ENCODE assay signal across 7 cellular contexts in genomic region chr9:122930541-122930932, GRCh38. TPM values are rescaled to one million over a fixed set of nuclear protein-coding genes. Genes with fewer than 3 reads are reported as not detected.
DNase-seq lines count a peak whose midpoint lies in the region; TF ChIP-seq lines count a peak whose summit lies in the region.
"Had no signal": no experiment of that assay in that cellular context is flagged by ENCODE, and none has a peak within 500 bp of the region (broad histone marks: within the 10 kb centered on the region; RNA-seq: fewer than 3 reads in every experiment).

No MANE protein-coding gene starts in this region.

- no peaks in the 10 kb centered on the region for H4K20me1 ChIP-seq in mammary epithelial cell (ENCODE audit: insufficient read depth, low read length)

- dilution Hi-C loops in mammary epithelial cell (cut with HindIII; ENCODE audit: low sequenced_read_pairs): no loop called here

- peak overlapping the region; percentile 77 for H3K27ac ChIP-seq in mammary epithelial cell (ENCODE audit: insufficient read depth, low read depth, low read length)

- H3K9me3 ChIP-seq in ES-I3 (ENCODE audit: control insufficient read depth, insufficient read depth, low read length): no peaks in the 10 kb centered on the region
- H3K9me3 ChIP-seq in mammary epithelial cell (replicated peaks; ENCODE audit: insufficient read depth, low read length): no peaks in the 10 kb centered on the region
- H3K9me3 ChIP-seq in neuron (ENCODE audit: low read length): no peaks in the 10 kb centered on the region

- H2AFZ ChIP-seq in mammary epithelial cell (ENCODE audit: low read depth, low read length) (peak overlapping the region; percentile 91), neuron (ENCODE audit: low read depth, low read length) (peak overlapping the region; percentile 35)

- no peak for DNase-seq in mammary epithelial cell
- no peak for DNase-seq in GM20000 (ENCODE audit: low spot score)
- no peak for DNase-seq in NCI-H1105 treated with DMSO at 0.1 percent for 48 hours (lab: John Stamatoyannopoulos, UW)
- no peak for DNase-seq in posterior cingulate gyrus
- DNase-seq: activated B cell treated with CpG ODN at 0.5 μM for 24 hours had no signal

- no peaks in the 10 kb centered on the region for H3K36me3 ChIP-seq in ES-I3 (ENCODE audit: insufficient read depth, low read length)
- no peaks in the 10 kb centered on the region for H3K36me3 ChIP-seq in mammary epithelial cell (ENCODE audit: insufficient read depth, low read length)
- H3K36me3 ChIP-seq in neuron (ENCODE audit: insufficient read depth, low read length): peaks cover 4% of the 10 kb centered on the region

- in situ Hi-C loops in mammary epithelial cell (cut with MboI; ENCODE audit: low sequenced_read_pairs in 2 of 2): no loop called here

- WGBS in mammary epithelial cell (ENCODE audit: low coverage, missing lambda C conversion rate): 75% methylated on average over 4 of the region's 4 CpGs

- peak overlapping the region; percentile 92 for H3K4me2 ChIP-seq in mammary epithelial cell (ENCODE audit: insufficient read depth, low read depth, low read length)

- H3K27me3 ChIP-seq in mammary epithelial cell (ENCODE audit: insufficient read depth, low read length): no peaks in the 10 kb centered on the region
- H3K27me3 ChIP-seq in neuron (ENCODE audit: insufficient read depth, low read length): no peaks in the 10 kb centered on the region

- BruUV-seq in mammary epithelial cell (replicated peaks; lab: Mats Ljungman, UMichigan): no TSS peak

- peaks cover 78% of the 10 kb centered on the region for H3K79me2 ChIP-seq in mammary epithelial cell (ENCODE audit: insufficient read depth, low read length)

- H3K4me1 ChIP-seq in ES-I3 (ENCODE audit: insufficient read depth, low read length) (peaks cover 10% of the 10 kb centered on the region; the same call in 1 of the 2 replicates), mammary epithelial cell (ENCODE audit: insufficient read depth, low read length) (peaks cover 14% of the 10 kb centered on the region), neuron (ENCODE audit: insufficient read depth, low read length) (peaks cover 21% of the 10 kb centered on the region)

- TF ChIP-seq CTCF in mammary epithelial cell (conservative IDR thresholded peaks at IDR 0.05 in 1 of 2, IDR thresholded peaks at IDR 0.05 in 1 of 2; ENCODE audit: extremely low read depth in 1 of 2, insufficient read depth in 1 of 2, low read depth in 1 of 2, low read length in 2 of 2) (no peak), GM20000 (IDR thresholded peaks at IDR 0.05; ENCODE audit: extremely low read depth, missing control alignments) (no peak)

- H3K9ac ChIP-seq in ES-I3 (ENCODE audit: low read depth, low read length) (peak overlapping the region; percentile 88), mammary epithelial cell (ENCODE audit: insufficient read depth, low read length) (peak overlapping the region; percentile 92)

- intact Hi-C loops in mammary epithelial cell (cut with micrococcal nuclease): loop anchor here (2.0 kb wide), 1 partner anchor 26 kb away; the partner anchor contains the start of gene RC3H2
- intact Hi-C loops in posterior cingulate gyrus (cut with DNase I): no loop called here

- CTCF ChIA-PET in mammary epithelial cell (lab: Charles Lee; ENCODE audit: low non-redundant PET): no interaction called here

- H3K4me3 ChIP-seq in mammary epithelial cell (replicated peaks in 1 of 3; ENCODE audit: insufficient read depth in 1 of 3, low read depth in 2 of 3, low read length in 3 of 3) (peak overlapping the region; percentile 85 to 93 (median 91)), neuron (ENCODE audit: low read length) (peak overlapping the region; percentile 89)

RNA-seq across cellular contexts. Expression of gene ZBTB26, which starts 0.8 kb away (rescaled TPM):
- total RNA-seq in mammary epithelial cell: 1 to 10 TPM; 3.0 to 5.0 TPM
- polyA plus RNA-seq in mammary epithelial cell: 1.6 TPM
- polyA minus RNA-seq in mammary epithelial cell: 1.3 TPM

RNA-seq across cellular contexts. Expression of gene RABGAP1, which starts 10.3 kb away (rescaled TPM):
- total RNA-seq in mammary epithelial cell: 10 to 100 TPM; 56.0 to 61.7 TPM
- 20.1 TPM for polyA plus RNA-seq in mammary epithelial cell
- polyA minus RNA-seq in mammary epithelial cell: 91.2 TPM

RNA-seq across cellular contexts. Expression of gene ZBTB6, which starts 17.4 kb away (rescaled TPM):
- 10 to 100 TPM in 1 of 2 donors, 1 to 10 TPM in 1; 8.2 to 18.3 TPM for total RNA-seq in mammary epithelial cell
- 3.7 TPM for polyA plus RNA-seq in mammary epithelial cell
- 6.0 TPM for polyA minus RNA-seq in mammary epithelial cell

RNA-seq across cellular contexts. Expression of gene RC3H2, which starts 25.4 kb away (rescaled TPM):
- 10 to 100 TPM; 55.6 to 68.7 TPM for total RNA-seq in mammary epithelial cell
- polyA plus RNA-seq in mammary epithelial cell: 29.9 TPM
- 179 TPM for polyA minus RNA-seq in mammary epithelial cell
